Comparison of ENCODE assay signal across 19 cellular contexts in genomic region chr4:25236971-25237370, GRCh38. TPM values are rescaled to one million over a fixed set of nuclear protein-coding genes. Genes with fewer than 3 reads are reported as not detected.
A peak's percentile ranks its signal among the peaks of the same experiment; 100 is the strongest.
DNase-seq lines count a peak whose midpoint lies in the region; ATAC-seq and TF ChIP-seq lines count a peak whose summit lies in the region.
"Had no signal": no experiment of that assay in that cellular context is flagged by ENCODE, and none has a peak within 500 bp of the region (broad histone marks: within the 10 kb centered on the region; RNA-seq: fewer than 3 reads in every experiment).

No MANE protein-coding gene starts in this region.

- no peak for DNase-seq in stimulated activated naive CD8-positive, alpha-beta T cell treated with anti-CD3 and anti-CD28 coated beads, Interleukin-15, Interleukin-2, amounts not matched to agents 100 U/mL and 50 U/mL, for 24 hours
- no peak for DNase-seq in erythroblast (lab: John Stamatoyannopoulos, UW)
- DNase-seq in type B pancreatic cell (ENCODE audit: extremely low spot score, unreplicated experiment): no peak
- no peak for DNase-seq in globus pallidus (ENCODE audit: low spot score)
- no peak for DNase-seq in H7
- DNase-seq: activated CD4-positive, alpha-beta T cell treated with anti-CD3 and anti-CD28 coated beads for 1 hour; EL; heart left ventricle; NCI-H1436 treated with DMSO at 0.1 percent for 48 hours; NCI-H524 treated with DMSO at 0.1 percent for 48 hours; spleen; stimulated activated CD4-positive, alpha-beta T cell treated with anti-CD3 and anti-CD28 coated beads, Interleukin-4, amount 100 ng/mL, for 4 hours had no signal

- peaks cover 39% of the 10 kb centered on the region for H3K36me3 Mint-ChIP-seq in stimulated activated naive CD8-positive, alpha-beta T cell treated with anti-CD3 and anti-CD28 coated beads, Interleukin-15, Interleukin-2, amounts not matched to agents 100 ng/mL and 50 ng/mL, for 24 hours (ENCODE audit: low read depth)
- peaks cover 16% of the 10 kb centered on the region for H3K36me3 Mint-ChIP-seq in type B pancreatic cell

- H3K4me3 ChIP-seq in Loucy (ENCODE audit: low read length, poor library complexity, severe bottlenecking) (peak overlapping the region; percentile 97), H7 (ENCODE audit: insufficient read depth, low read depth, low read length) (no peak overlapping the region)
- H3K4me3 ChIP-seq: breast epithelium, coronary artery, heart left ventricle, spleen had no signal

- H3K9ac ChIP-seq in Loucy (ENCODE audit: low read depth, low read length, poor library complexity, severe bottlenecking): peak overlapping the region; percentile 52

- H3K27me3 Mint-ChIP-seq in stimulated activated naive CD8-positive, alpha-beta T cell treated with anti-CD3 and anti-CD28 coated beads, Interleukin-15, Interleukin-2, amounts not matched to agents 100 ng/mL and 50 ng/mL, for 24 hours: no peaks in the 10 kb centered on the region
- H3K27me3 Mint-ChIP-seq in type B pancreatic cell: no peaks in the 10 kb centered on the region

- no peak for TF ChIP-seq CTCF in Loucy (conservative IDR thresholded peaks at IDR 0.05; ENCODE audit: low read length)
- no peak for TF ChIP-seq CTCF in type B pancreatic cell (conservative IDR thresholded peaks at IDR 0.05)

- H4K20me1 ChIP-seq in Loucy (ENCODE audit: insufficient read depth, low read length, poor library complexity, severe bottlenecking): peaks cover 38% of the 10 kb centered on the region

- H3K4me1 Mint-ChIP-seq in stimulated activated naive CD8-positive, alpha-beta T cell treated with anti-CD3 and anti-CD28 coated beads, Interleukin-15, Interleukin-2, amounts not matched to agents 100 ng/mL and 50 ng/mL, for 24 hours (ENCODE audit: low read depth): peaks cover 68% of the 10 kb centered on the region
- H3K4me1 Mint-ChIP-seq in type B pancreatic cell (ENCODE audit: unreplicated experiment): peaks cover 26% of the 10 kb centered on the region

- TF ChIP-seq POLR2A in erythroblast (IDR thresholded peaks at IDR 0.05; ENCODE audit: low read length): peak; percentile 19

- H3K4me3 Mint-ChIP-seq in stimulated activated naive CD8-positive, alpha-beta T cell treated with anti-CD3 and anti-CD28 coated beads, Interleukin-15, Interleukin-2, amounts not matched to agents 100 ng/mL and 50 ng/mL, for 24 hours: peak overlapping the region; percentile 53
- peak overlapping the region; percentile 18 for H3K4me3 Mint-ChIP-seq in type B pancreatic cell

- H3K27ac Mint-ChIP-seq in stimulated activated naive CD8-positive, alpha-beta T cell treated with anti-CD3 and anti-CD28 coated beads, Interleukin-15, Interleukin-2, amounts not matched to agents 100 ng/mL and 50 ng/mL, for 24 hours: no peak overlapping the region
- H3K27ac Mint-ChIP-seq in type B pancreatic cell: no peak overlapping the region

- H3K9me2 ChIP-seq in Loucy (replicated peaks; ENCODE audit: low read depth, low read length): no peaks in the 10 kb centered on the region

- no peaks in the 10 kb centered on the region for H3K36me3 ChIP-seq in Loucy (ENCODE audit: insufficient read depth, low read length)
- H3K36me3 ChIP-seq in H7 (replicated peaks; ENCODE audit: control insufficient read depth, insufficient read depth, low read length): no peaks in the 10 kb centered on the region
- H3K36me3 ChIP-seq: breast epithelium, heart left ventricle, neutrophil, spleen had no signal

- peaks cover 4% of the 10 kb centered on the region for H3K9me3 Mint-ChIP-seq in stimulated activated naive CD8-positive, alpha-beta T cell treated with anti-CD3 and anti-CD28 coated beads, Interleukin-15, Interleukin-2, amounts not matched to agents 100 ng/mL and 50 ng/mL, for 24 hours
- H3K9me3 Mint-ChIP-seq in type B pancreatic cell: peaks cover 13% of the 10 kb centered on the region

- H3K27me3 ChIP-seq in Loucy (ENCODE audit: insufficient read depth, low read length, poor library complexity, severe bottlenecking) (peaks cover 6% of the 10 kb centered on the region), H7 (ENCODE audit: control insufficient read depth, insufficient read depth, low read length) (no peaks in the 10 kb centered on the region)
- H3K27me3 ChIP-seq: breast epithelium, heart left ventricle, neutrophil, spleen had no signal

- H3K9me3 ChIP-seq in Loucy (ENCODE audit: insufficient read depth, low read depth, low read length): no peaks in the 10 kb centered on the region
- H3K9me3 ChIP-seq: breast epithelium, neutrophil had no signal

- H3K4me1 ChIP-seq in Loucy (ENCODE audit: insufficient read depth, low read length, poor library complexity, severe bottlenecking): peaks cover 40% of the 10 kb centered on the region
- H3K4me1 ChIP-seq: breast epithelium had no signal

- H2AFZ ChIP-seq in Loucy (ENCODE audit: low read length): no peak overlapping the region

- no peak for ATAC-seq in stimulated activated naive CD8-positive, alpha-beta T cell treated with anti-CD3 and anti-CD28 coated beads, Interleukin-15, Interleukin-2, amounts not matched to agents 100 U/mL and 50 U/mL, for 24 hours
- ATAC-seq in HG03521 (IDR thresholded peaks at IDR 0.05; ENCODE audit: unreplicated experiment): no peak
- ATAC-seq: heart left ventricle, left lobe of liver had no signal

- 0 out of 2 replicates have a peak, but pooled peaks cover 2% of the 10 kb centered on the region for H3F3A ChIP-seq in Loucy (ENCODE audit: low read depth)

- peak overlapping the region; percentile 89 for H3K4me2 ChIP-seq in Loucy (ENCODE audit: low read depth, low read length, poor library complexity, severe bottlenecking)

- H3K79me2 ChIP-seq in Loucy (ENCODE audit: insufficient read depth, low read length): peaks cover 80% of the 10 kb centered on the region

RNA-seq across cellular contexts. Expression of gene PI4K2B, which starts 3.1 kb away (rescaled TPM):
- total RNA-seq in type B pancreatic cell (ENCODE audit: low replicate concordance): 14.1 and 19.2 TPM in 2 replicates
- 14.8 and 18.3 TPM in 2 replicates for total RNA-seq in H7 (2014; rRNA removed; shearing (Covaris generic))
